ENCODE assay signal across 8 cellular contexts in genomic region chr1:21869620-21870121, GRCh38. TPM values are rescaled to one million over a fixed set of nuclear protein-coding genes. Genes with fewer than 3 reads are reported as not detected.
A peak's percentile ranks its signal among the peaks of the same experiment; 100 is the strongest.
DNase-seq lines count a peak whose midpoint lies in the region; ATAC-seq and TF ChIP-seq lines count a peak whose summit lies in the region.

No MANE protein-coding gene starts in this region.

- no peaks in the 10 kb centered on the region for H3K79me2 ChIP-seq in GM23338 (replicated peaks; ENCODE audit: insufficient read depth)

- TF ChIP-seq CTCF in HFF-Myc (IDR thresholded peaks at IDR 0.05; ENCODE audit: low read depth, low read length, missing control alignments) = no peak
- no peak for TF ChIP-seq CTCF in mesothelial cell of epicardium (IDR thresholded peaks at IDR 0.05; ENCODE audit: unreplicated experiment)
- TF ChIP-seq CTCF in GM23338 (conservative IDR thresholded peaks at IDR 0.05; ENCODE audit: low read depth in 2 of 2) = no peak

- 0 out of 2 replicates have a peak, but pooled peaks cover 6% of the 10 kb centered on the region for H4K20me1 ChIP-seq in GM23338 (replicated peaks; ENCODE audit: insufficient read depth)

- H3K27ac Mint-ChIP-seq in mesothelial cell of epicardium = no peak overlapping the region
- H3K27ac Mint-ChIP-seq in GM23338 = no peak overlapping the region

- no peak overlapping the region for H3K4me3 Mint-ChIP-seq in mesothelial cell of epicardium
- H3K4me3 Mint-ChIP-seq in GM23338 = no peak overlapping the region

- no peaks in the 10 kb centered on the region for H3F3A ChIP-seq in GM23338 (replicated peaks; ENCODE audit: low read depth)

- no peaks in the 10 kb centered on the region for H3K9me2 ChIP-seq in GM23338 (ENCODE audit: insufficient read depth)

- no peaks in the 10 kb centered on the region for H3K9me3 ChIP-seq in skeletal muscle satellite cell (replicated peaks; ENCODE audit: low read length)

- intact Hi-C loops in Right ventricle myocardium inferior (cut with DNase I) = loop anchor here (5.0 kb wide), 1 partner anchor 93 kb away; no protein-coding TSS in a partner anchor

- H3K27me3 Mint-ChIP-seq in mesothelial cell of epicardium (ENCODE audit: low read depth) = no peaks in the 10 kb centered on the region
- H3K27me3 Mint-ChIP-seq in GM23338 (ENCODE audit: insufficient read depth, low read depth, poor library complexity) = peaks cover 12% of the 10 kb centered on the region

- H3K9ac ChIP-seq in skeletal muscle satellite cell (ENCODE audit: low read depth, low read length) = peak overlapping the region; percentile 10

- H3K4me2 ChIP-seq in skeletal muscle satellite cell (ENCODE audit: low read length) (peak overlapping the region; percentile 54), GM23338 (no peak overlapping the region)

- H3K4me1 Mint-ChIP-seq in mesothelial cell of epicardium (peaks cover 4% of the 10 kb centered on the region), GM23338 (peaks cover 21% of the 10 kb centered on the region)

- ATAC-seq in SK-N-SH treated with all-trans-retinoic acid at 6 μM for 48 hours (peak; percentile 96), Right ventricle myocardium inferior (peak; percentile 81), HG03432 (IDR thresholded peaks at IDR 0.05; ENCODE audit: unreplicated experiment) (no peak), GM23338 (no peak)

- DNase-seq in HFF-Myc (ENCODE audit: extremely low read depth, low read depth) (peak; percentile 57), Right ventricle myocardium inferior (ENCODE audit: missing footprints) (peak; percentile 82), mesothelial cell of epicardium (ENCODE audit: low spot score in 2 of 2, unreplicated experiment in 2 of 2) (no peak), GM23338 (ENCODE audit: low spot score) (no peak)
- DNase-seq in activated naive CD4-positive, alpha-beta T cell (lab: John Stamatoyannopoulos, UW) = no peak

- H3K36me3 ChIP-seq in skeletal muscle satellite cell (ENCODE audit: insufficient read depth, low read length) (peaks cover 89% of the 10 kb centered on the region), GM23338 (ENCODE audit: insufficient read depth) (peaks cover 6% of the 10 kb centered on the region)

- H3K27me3 ChIP-seq in skeletal muscle satellite cell (ENCODE audit: control insufficient read depth, insufficient read depth, low read length) (no peaks in the 10 kb centered on the region), GM23338 (ENCODE audit: insufficient read depth) (no peaks in the 10 kb centered on the region)

- H3K4me1 ChIP-seq in skeletal muscle satellite cell (ENCODE audit: control insufficient read depth, insufficient read depth, low read length) (peaks cover 25% of the 10 kb centered on the region), GM23338 (ENCODE audit: insufficient read depth) (peaks cover 8% of the 10 kb centered on the region; the same call in 1 of the 2 replicates)

- H3K27ac ChIP-seq in GM23338 (ENCODE audit: low read depth) = no peak overlapping the region

- H2AFZ ChIP-seq in GM23338 = no peak overlapping the region

- peaks cover 19% of the 10 kb centered on the region for H3K36me3 Mint-ChIP-seq in mesothelial cell of epicardium
- peaks cover 28% of the 10 kb centered on the region for H3K36me3 Mint-ChIP-seq in GM23338 (ENCODE audit: low read depth)

- H3K4me3 ChIP-seq in HFF-Myc (replicated peaks; ENCODE audit: low read depth, low read length) = no peak overlapping the region
- no peak overlapping the region for H3K4me3 ChIP-seq in skeletal muscle satellite cell (ENCODE audit: low read length)
- no peak overlapping the region for H3K4me3 ChIP-seq in GM23338

- H3K9me3 Mint-ChIP-seq in mesothelial cell of epicardium = no peaks in the 10 kb centered on the region
- no peaks in the 10 kb centered on the region for H3K9me3 Mint-ChIP-seq in GM23338

TF ChIP-seq in SK-N-SH treated with all-trans-retinoic acid at 6 μM for 48 hours, 23 proteins besides CTCF, POLR2A, EP300 and RAD21:
- peak; percentile 47; the same call in 1 of the 2 replicates for TF ChIP-seq ZFP3 (CRISPR knock-in tag; IDR thresholded peaks at IDR 0.05)
- TF ChIP-seq ZNF70 (CRISPR knock-in tag; IDR thresholded peaks at IDR 0.05) = no peak
- peak; percentile 16; the same call in 1 of the 2 replicates for TF ChIP-seq TCF4 (CRISPR knock-in tag; IDR thresholded peaks at IDR 0.05; ENCODE audit: borderline replicate concordance)
- TF ChIP-seq PATZ1 (CRISPR knock-in tag; IDR thresholded peaks at IDR 0.05; ENCODE audit: borderline replicate concordance) = peak; percentile 88; the same call in 1 of the 2 replicates

TF ChIP-seq in GM23338, 12 proteins besides CTCF, POLR2A, EP300 and RAD21:
- no peak for TF ChIP-seq ZNF114 (CRISPR knock-in tag; IDR thresholded peaks at IDR 0.05)
- TF ChIP-seq EZH2phosphoT487 (IDR thresholded peaks at IDR 0.05; ENCODE audit: unreplicated experiment) = no peak
TF ChIP-seq in GM23338: peak in this region for 0.

RNA-seq across cellular contexts. Expression of gene LDLRAD2, which starts 57.6 kb away (rescaled TPM):
- total RNA-seq in Right ventricle myocardium inferior = not detected
- not detected in 2 replicates for total RNA-seq in skeletal muscle satellite cell (2012; rRNA removed)
- 0.75 to 1.1 TPM (median 1.0 TPM) in 3 replicates for total RNA-seq in mesothelial cell of epicardium
- total RNA-seq in GM23338 (2014; rRNA removed; shearing (Covaris generic)) = 0.31 and 1.6 TPM in 2 replicates
- polyA plus RNA-seq in GM23338 (2016; fragmentation: Nextera tagmentation; extraction: Ambion mirVana) = 5.8 and 11.3 TPM in 2 replicates

Comparison
In these comparisons a context has a peak if more than half of its experiments do, and no peak if none do; other contexts are left out.
1. DNase-seq: peak in HFF-Myc (single experiment) and Right ventricle myocardium inferior (single experiment); none in activated naive CD4-positive, alpha-beta T cell (0 of 4), mesothelial cell of epicardium (0 of 2) and GM23338 (single experiment).
2. ATAC-seq: peak in SK-N-SH treated with all-trans-retinoic acid at 6 μM for 48 hours (single experiment) and Right ventricle myocardium inferior (single experiment); none in HG03432 (single experiment) and GM23338 (single experiment).